26 cellular contexts compared by ENCODE assay signal in genomic region chr9:110155744-110156143, GRCh38. TPM values are rescaled to one million over a fixed set of nuclear protein-coding genes. Genes with fewer than 3 reads are reported as not detected.
DNase-seq lines count a peak whose midpoint lies in the region; ATAC-seq and TF ChIP-seq lines count a peak whose summit lies in the region.
"Had no signal": no experiment of that assay in that cellular context is flagged by ENCODE, and none has a peak within 500 bp of the region (broad histone marks: within the 10 kb centered on the region; RNA-seq: fewer than 3 reads in every experiment).

No MANE protein-coding gene starts in this region.

- peaks cover 59% of the 10 kb centered on the region for H3K4me1 Mint-ChIP-seq in activated T-cell treated with anti-CD3 and anti-CD28 coated beads, Interleukin-2, amount 50 U/mL, for 24 hours (ENCODE audit: low read depth)
- H3K4me1 Mint-ChIP-seq in T-helper 17 cell, result peaks cover 31% of the 10 kb centered on the region
- peaks cover 47% of the 10 kb centered on the region for H3K4me1 Mint-ChIP-seq in stimulated activated effector memory CD8-positive, alpha-beta T cell treated with anti-CD3 and anti-CD28 coated beads, Interleukin-12 subunit alpha, Interleukin-12 subunit beta, amount 100 ng/mL, for 72 hours

- no peaks in the 10 kb centered on the region for H3K9me3 Mint-ChIP-seq in activated T-cell treated with anti-CD3 and anti-CD28 coated beads, Interleukin-2, amount 50 U/mL, for 24 hours
- no peaks in the 10 kb centered on the region for H3K9me3 Mint-ChIP-seq in stimulated activated effector memory CD8-positive, alpha-beta T cell treated with anti-CD3 and anti-CD28 coated beads, Interleukin-12 subunit alpha, Interleukin-12 subunit beta, amount 100 ng/mL, for 72 hours

- peak overlapping the region; percentile 39 for H3K27ac Mint-ChIP-seq in activated T-cell treated with anti-CD3 and anti-CD28 coated beads, Interleukin-2, amount 50 U/mL, for 24 hours
- peak overlapping the region; percentile 81 for H3K27ac Mint-ChIP-seq in T-helper 17 cell
- peak overlapping the region; percentile 74 for H3K27ac Mint-ChIP-seq in stimulated activated effector memory CD8-positive, alpha-beta T cell treated with anti-CD3 and anti-CD28 coated beads, Interleukin-12 subunit alpha, Interleukin-12 subunit beta, amount 100 ng/mL, for 72 hours
- H3K27ac Mint-ChIP-seq: WTC11 had no signal

- no peak overlapping the region for H3K4me3 ChIP-seq in DOHH2 (ENCODE audit: low read length)
- H3K4me3 ChIP-seq: gastroesophageal sphincter, ovary, right lobe of liver, SJCRH30, suprapubic skin, vagina had no signal

- H3K4me1 ChIP-seq in DOHH2 (ENCODE audit: control insufficient read depth, low read length), result peaks cover 90% of the 10 kb centered on the region

- H3K9me2 ChIP-seq in DOHH2 (replicated peaks; ENCODE audit: control insufficient read depth, low read length), result no peaks in the 10 kb centered on the region

- DNase-seq in activated T-cell treated with anti-CD3 and anti-CD28 coated beads, Interleukin-2, amount 50 U/mL, for 24 hours, result no peak
- DNase-seq in activated T-cell treated with anti-CD3 and anti-CD28 coated beads, Interleukin-2, amount 50 U/mL, for 48 hours, result no peak
- DNase-seq in T-helper 17 cell (no peak), activated gamma-delta T cell treated with Interleukin-2 at 50 U/mL for 16 hours (no peak)
- no peak for DNase-seq in stimulated activated effector memory CD8-positive, alpha-beta T cell treated with anti-CD3 and anti-CD28 coated beads, Interleukin-12 subunit alpha, Interleukin-12 subunit beta, amount 100 ng/mL, for 72 hours (ENCODE audit: low spot score in 2 of 2)
- no peak for DNase-seq in stimulated activated CD4-positive, alpha-beta T cell treated with anti-CD3 and anti-CD28 coated beads, Interleukin-4, amount 100 ng/mL, for 24 hours
- DNase-seq: ACHN; activated effector memory CD4-positive, alpha-beta T cell treated with anti-CD3 and anti-CD28 coated beads, Interleukin-2, amount 50 U/mL, for 16 hours; effector CD4-positive, alpha-beta T cell; GDM1; kidney; NCI-H146; NCI-H2171 treated with DMSO at 0.1 percent for 48 hours; ovary; right lobe of liver; SJCRH30; T-helper 9 cell had no signal

- ATAC-seq in T-helper 17 cell, result no peak
- no peak for ATAC-seq in stimulated activated effector memory CD8-positive, alpha-beta T cell treated with anti-CD3 and anti-CD28 coated beads, Interleukin-12 subunit alpha, Interleukin-12 subunit beta, amount 100 ng/mL, for 72 hours
- ATAC-seq in HG03469 (IDR thresholded peaks at IDR 0.05; ENCODE audit: unreplicated experiment), result no peak
- ATAC-seq: esophagus mucosa, gastroesophageal sphincter, right lobe of liver, WTC11 had no signal

- H3K9me3 ChIP-seq in DOHH2 (ENCODE audit: control insufficient read depth, insufficient read depth, low read length) (no peaks in the 10 kb centered on the region), T-helper 17 cell (ENCODE audit: control insufficient read depth, low read length, poor library complexity, severe bottlenecking) (no peaks in the 10 kb centered on the region)
- H3K9me3 ChIP-seq: gastroesophageal sphincter, ovary, right lobe of liver, SJCRH30, suprapubic skin, vagina had no signal

- H3K4me2 ChIP-seq in DOHH2 (ENCODE audit: low read length), result peak overlapping the region; percentile 47

- peak overlapping the region; percentile 45 for H3K27ac ChIP-seq in DOHH2 (ENCODE audit: low read depth, low read length)
- H3K27ac ChIP-seq: gastroesophageal sphincter, ovary, right lobe of liver, SJCRH30, suprapubic skin, vagina had no signal

- peaks cover 96% of the 10 kb centered on the region for H3K36me3 ChIP-seq in DOHH2 (ENCODE audit: control insufficient read depth, low read length)
- H3K36me3 ChIP-seq: ovary, right lobe of liver, SJCRH30, suprapubic skin, vagina had no signal

- no peak for TF ChIP-seq CTCF in DOHH2 (IDR thresholded peaks at IDR 0.05; ENCODE audit: low read depth, low read length, poor library complexity, severe bottlenecking)

- H3F3A ChIP-seq in DOHH2 (ENCODE audit: control insufficient read depth, insufficient read depth), result no peaks in the 10 kb centered on the region

- H3K27me3 Mint-ChIP-seq in activated T-cell treated with anti-CD3 and anti-CD28 coated beads, Interleukin-2, amount 50 U/mL, for 24 hours, result no peaks in the 10 kb centered on the region
- no peaks in the 10 kb centered on the region for H3K27me3 Mint-ChIP-seq in T-helper 17 cell

- peaks cover 100% of the 10 kb centered on the region for H3K79me2 ChIP-seq in DOHH2 (ENCODE audit: control insufficient read depth, low read length)

- H3K27me3 ChIP-seq in DOHH2 (ENCODE audit: control insufficient read depth, low read length), result no peaks in the 10 kb centered on the region
- H3K27me3 ChIP-seq: gastroesophageal sphincter, ovary, right lobe of liver, SJCRH30, suprapubic skin, vagina had no signal

- no peak overlapping the region for H3K4me3 Mint-ChIP-seq in activated T-cell treated with anti-CD3 and anti-CD28 coated beads, Interleukin-2, amount 50 U/mL, for 24 hours
- no peak overlapping the region for H3K4me3 Mint-ChIP-seq in T-helper 17 cell
- H3K4me3 Mint-ChIP-seq in stimulated activated effector memory CD8-positive, alpha-beta T cell treated with anti-CD3 and anti-CD28 coated beads, Interleukin-12 subunit alpha, Interleukin-12 subunit beta, amount 100 ng/mL, for 72 hours, result no peak overlapping the region
- H3K4me3 Mint-ChIP-seq: WTC11 had no signal

- H3K36me3 Mint-ChIP-seq in activated T-cell treated with anti-CD3 and anti-CD28 coated beads, Interleukin-2, amount 50 U/mL, for 24 hours (ENCODE audit: low read depth), result peaks cover 18% of the 10 kb centered on the region
- H3K36me3 Mint-ChIP-seq in T-helper 17 cell (ENCODE audit: low read depth), result no peaks in the 10 kb centered on the region
- H3K36me3 Mint-ChIP-seq in stimulated activated effector memory CD8-positive, alpha-beta T cell treated with anti-CD3 and anti-CD28 coated beads, Interleukin-12 subunit alpha, Interleukin-12 subunit beta, amount 100 ng/mL, for 72 hours, result peaks cover 10% of the 10 kb centered on the region

- peaks cover 10% of the 10 kb centered on the region; the same call in 1 of the 2 replicates for H4K20me1 ChIP-seq in DOHH2 (ENCODE audit: control insufficient read depth, insufficient read depth, low read depth, low read length)

RNA-seq across cellular contexts. Expression of gene C9orf152, which starts 52.2 kb away (rescaled TPM):
- total RNA-seq in T-helper 17 cell, result not detected
- total RNA-seq: cerebellum, lung microvascular endothelial cell, SJCRH30, WTC11 had no signal
